ENCODE assay signal across 2 cellular contexts in genomic region chr13:44592448-44592847, GRCh38.
TF ChIP-seq lines count a peak whose summit lies in the region.

No MANE protein-coding gene starts in this region.

TF ChIP-seq in H1, 55 proteins besides CTCF, POLR2A, EP300 and RAD21:
- TF ChIP-seq BRCA1 (IDR thresholded peaks at IDR 0.05; ENCODE audit: low read depth, low read length) (no peak), SP2 (IDR thresholded peaks at IDR 0.05; ENCODE audit: low read length) (no peak), SRF (IDR thresholded peaks at IDR 0.05; ENCODE audit: low read depth, low read length) (no peak), TBP (IDR thresholded peaks at IDR 0.05; ENCODE audit: low read depth, low read length) (no peak), PHF8 (conservative IDR thresholded peaks at IDR 0.05; ENCODE audit: low read depth, low read length) (no peak), RXRA (IDR thresholded peaks at IDR 0.05; ENCODE audit: insufficient read depth, low read depth, low read length) (no peak), ATF3 (IDR thresholded peaks at IDR 0.05; ENCODE audit: insufficient read depth, low read depth, low read length) (no peak), CBX5 (IDR thresholded peaks at IDR 0.05; ENCODE audit: low read depth, low read length) (no peak), POU5F1 (IDR thresholded peaks at IDR 0.05; ENCODE audit: low read depth, low read length) (no peak)

TF ChIP-seq in HEK293T, 16 proteins besides CTCF, POLR2A, EP300 and RAD21:
- TF ChIP-seq BHLHE40 (IDR thresholded peaks at IDR 0.05; ENCODE audit: borderline replicate concordance) = no peak
- no peak for TF ChIP-seq LEF1 (IDR thresholded peaks at IDR 0.05; ENCODE audit: borderline replicate concordance)
- no peak for TF ChIP-seq CTBP1 (IDR thresholded peaks at IDR 0.05; ENCODE audit: borderline replicate concordance)
- no peak for TF ChIP-seq ELF4 (IDR thresholded peaks at IDR 0.05)
- TF ChIP-seq HDGF (IDR thresholded peaks at IDR 0.05; ENCODE audit: borderline replicate concordance) = no peak
- TF ChIP-seq NFRKB (IDR thresholded peaks at IDR 0.05) = no peak
- no peak for TF ChIP-seq PKNOX1 (IDR thresholded peaks at IDR 0.05)
- TF ChIP-seq ZNF384 (IDR thresholded peaks at IDR 0.05) = no peak
- TF ChIP-seq FOXM1 (IDR thresholded peaks at IDR 0.05; ENCODE audit: borderline replicate concordance) = no peak
- no peak for TF ChIP-seq FOXA1 (IDR thresholded peaks at IDR 0.05)
- TF ChIP-seq TARDBP (IDR thresholded peaks at IDR 0.05) = no peak
